Comparison of ENCODE assay signal across 10 cellular contexts in the genomic region with DNA sequence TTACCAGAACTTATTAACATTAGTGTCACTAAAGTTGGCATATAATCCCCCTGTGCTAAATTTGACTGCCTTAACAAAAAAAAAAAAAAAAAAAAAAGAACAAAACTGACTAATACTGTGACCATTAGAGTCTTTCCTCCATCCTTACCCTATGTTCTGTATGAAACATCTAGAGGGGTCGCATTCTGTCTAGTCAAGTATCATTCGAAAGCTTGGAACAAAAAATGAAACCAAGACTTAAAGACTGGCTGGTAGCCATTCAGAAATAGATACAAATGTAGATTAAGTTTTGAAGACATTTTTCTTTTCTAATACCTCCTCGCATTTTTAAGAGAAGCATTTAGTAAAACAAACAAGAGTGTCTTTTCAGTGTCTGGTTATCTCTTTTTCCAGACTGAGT.
A peak's percentile ranks its signal among the peaks of the same experiment; 100 is the strongest.
DNase-seq lines count a peak whose midpoint lies in the region; ATAC-seq and TF ChIP-seq lines count a peak whose summit lies in the region.
"Had no signal": no experiment of that assay in that cellular context is flagged by ENCODE, and none has a peak within 500 bp of the region (broad histone marks: within the 10 kb centered on the region; RNA-seq: fewer than 3 reads in every experiment).

No MANE protein-coding gene starts in this region.

- no peaks in the 10 kb centered on the region for H3K9me3 ChIP-seq in OCI-LY7 (ENCODE audit: low read length)
- no peaks in the 10 kb centered on the region for H3K9me3 ChIP-seq in mucosa of stomach (ENCODE audit: control insufficient read depth, low read length)
- H3K9me3 ChIP-seq: thyroid gland had no signal

- no peak overlapping the region for H3K27ac ChIP-seq in OCI-LY7 (ENCODE audit: low read depth, low read length, poor library complexity, severe bottlenecking)
- H3K27ac ChIP-seq: thyroid gland had no signal

- intact Hi-C loops in OCI-LY7 (cut with micrococcal nuclease; ENCODE audit: unreplicated experiment), result no loop called here

- no peaks in the 10 kb centered on the region for H3K79me2 ChIP-seq in OCI-LY7 (ENCODE audit: insufficient read depth, low read depth, low read length)

- no peak overlapping the region for H3K4me2 ChIP-seq in OCI-LY7 (ENCODE audit: low read length)

- no peaks in the 10 kb centered on the region for H3K27me3 ChIP-seq in mucosa of stomach (ENCODE audit: control insufficient read depth, insufficient read depth, low read length)
- H3K27me3 ChIP-seq: thyroid gland had no signal

- H4K20me1 ChIP-seq in OCI-LY7 (ENCODE audit: insufficient read depth, low read length), result no peaks in the 10 kb centered on the region

- POLR2A ChIA-PET in OCI-LY7 (lab: Charles Lee), result interaction anchor here (0.7 to 1.1 kb wide), 5 partner anchors 10 to 256 kb away, joined by 3 to 6 read pairs (median 3); no protein-coding TSS in a partner anchor

- no peak for TF ChIP-seq CTCF in OCI-LY7 (conservative IDR thresholded peaks at IDR 0.05; ENCODE audit: low read length)

- peak overlapping the region; percentile 3 for H3K9ac ChIP-seq in mucosa of stomach (ENCODE audit: low read length)

- H3K36me3 ChIP-seq in OCI-LY7 (ENCODE audit: insufficient read depth, low read length) (no peaks in the 10 kb centered on the region), mucosa of stomach (ENCODE audit: control insufficient read depth, insufficient read depth, low read length) (no peaks in the 10 kb centered on the region)
- H3K36me3 ChIP-seq: thyroid gland had no signal

- H3K4me3 ChIP-seq in OCI-LY7 (ENCODE audit: low read depth, low read length, poor library complexity, severe bottlenecking) (no peak overlapping the region), mucosa of stomach (ENCODE audit: low read length) (no peak overlapping the region)
- H3K4me3 ChIP-seq: thyroid gland had no signal

- H2AFZ ChIP-seq in OCI-LY7 (ENCODE audit: low read length), result peak overlapping the region; percentile 69; the same call in 1 of the 2 replicates

- no peak for DNase-seq in OCI-LY7 (ENCODE audit: low spot score)
- DNase-seq in NCI-H2029 treated with DMSO at 0.1 percent for 48 hours (lab: John Stamatoyannopoulos, UW), result no peak
- no peak for DNase-seq in T1000 (lab: John Stamatoyannopoulos, UW)
- DNase-seq in NK-92 (lab: John Stamatoyannopoulos, UW; ENCODE audit: unreplicated experiment), result no peak
- DNase-seq: MV-4-11, thyroid gland had no signal

- BruUV-seq in OCI-LY7 (replicated peaks; lab: Mats Ljungman, UMichigan), result no TSS peak

- no peaks in the 10 kb centered on the region for H3K4me1 ChIP-seq in OCI-LY7 (ENCODE audit: insufficient read depth, low read length, poor library complexity, severe bottlenecking)
- H3K4me1 ChIP-seq in mucosa of stomach (ENCODE audit: control insufficient read depth, insufficient read depth, low read length), result peaks cover 36% of the 10 kb centered on the region

- ATAC-seq in GM18517 (IDR thresholded peaks at IDR 0.05; ENCODE audit: unreplicated experiment) (peak; percentile 42), GM21786 (IDR thresholded peaks at IDR 0.05; ENCODE audit: unreplicated experiment) (peak; percentile 39), GM19467 (IDR thresholded peaks at IDR 0.05; ENCODE audit: unreplicated experiment) (no peak)

- no peaks in the 10 kb centered on the region for H3K9me2 ChIP-seq in OCI-LY7 (ENCODE audit: insufficient read depth, low read length)

- CTCF ChIA-PET in OCI-LY7 (lab: Charles Lee; ENCODE audit: unreplicated experiment), result no interaction called here
